ENCODE assay signal across 8 cellular contexts in genomic region chr17:4789951-4790704, GRCh38. TPM values are rescaled to one million over a fixed set of nuclear protein-coding genes. Genes with fewer than 3 reads are reported as not detected.
A peak's percentile ranks its signal among the peaks of the same experiment; 100 is the strongest.
DNase-seq lines count a peak whose midpoint lies in the region; ATAC-seq and TF ChIP-seq lines count a peak whose summit lies in the region.

No MANE protein-coding gene starts in this region.

- H3K27me3 ChIP-seq in neutrophil: peaks cover 87% of the 10 kb centered on the region
- H3K27me3 ChIP-seq in subcutaneous abdominal adipose tissue (ENCODE audit: control insufficient read depth in 5 of 5, insufficient read depth in 4 of 5, low read length in 5 of 5): peaks cover 5 to 13% (median 10%) of the 10 kb centered on the region in 5 donors

- peak overlapping the region in 4 of 5 donors; percentile 78 to 83 (median 81) for H3K9ac ChIP-seq in subcutaneous abdominal adipose tissue (ENCODE audit: low read length in 5 of 5)

- peak; percentile 66 for DNase-seq in DMS79 treated with DMSO at 0.1 percent for 48 hours (lab: John Stamatoyannopoulos, UW)
- DNase-seq in Jurkat, Clone E6-1 (ENCODE audit: low read depth, low spot score): peak; percentile 69
- peak; percentile 83 to 90 for DNase-seq in SHP77 (lab: John Stamatoyannopoulos, UW)
- DNase-seq in activated gamma-delta T cell treated with anti-CD3 and anti-CD28 coated beads, Interleukin-2, amount 50 U/mL, for 16 hours (ENCODE audit: low read depth): peak; percentile 59
- peak; percentile 74 for DNase-seq in foreskin melanocyte

- H3K9me3 ChIP-seq in neutrophil: no peaks in the 10 kb centered on the region
- H3K9me3 ChIP-seq in subcutaneous abdominal adipose tissue (ENCODE audit: control insufficient read depth in 5 of 5, low read length in 5 of 5): no peaks in the 10 kb centered on the region

- H3K27ac ChIP-seq in neutrophil: peak overlapping the region; percentile 90
- H3K27ac ChIP-seq in subcutaneous abdominal adipose tissue (ENCODE audit: low read depth, low read length): peak overlapping the region; percentile 63

- H3K36me3 ChIP-seq in neutrophil (no peaks in the 10 kb centered on the region), subcutaneous abdominal adipose tissue (ENCODE audit: control insufficient read depth in 5 of 5, insufficient read depth in 5 of 5, low read length in 5 of 5) (no peaks in the 10 kb centered on the region)

- H3K4me1 ChIP-seq in neutrophil (ENCODE audit: control insufficient read depth in 1 of 2, insufficient read depth in 1 of 2, low read depth in 1 of 2, low read length in 1 of 2): peaks cover 24 to 34% of the 10 kb centered on the region in 2 experiments
- peaks cover 7 to 53% (median 47%) of the 10 kb centered on the region in 5 donors for H3K4me1 ChIP-seq in subcutaneous abdominal adipose tissue (ENCODE audit: control insufficient read depth in 5 of 5, insufficient read depth in 5 of 5, low read length in 5 of 5)

- peak; percentile 80 for ATAC-seq in GM21529 (IDR thresholded peaks at IDR 0.05; ENCODE audit: unreplicated experiment)

- peak overlapping the region; percentile 66 for H3K4me3 ChIP-seq in Jurkat, Clone E6-1 (ENCODE audit: low read length)
- H3K4me3 ChIP-seq in neutrophil (ENCODE audit: low read depth in 1 of 2, low read length in 1 of 2): peak overlapping the region; percentile 79 to 84
- H3K4me3 ChIP-seq in subcutaneous abdominal adipose tissue (ENCODE audit: low read depth in 1 of 5, low read length in 5 of 5): peak overlapping the region; percentile 57 to 89 (median 77)

- TF ChIP-seq CTCF in neutrophil (IDR thresholded peaks at IDR 0.05): peak; percentile 92

RNA-seq across cellular contexts. Expression of gene GLTPD2, which starts 1.4 kb away (rescaled TPM):
- not detected for polyA plus RNA-seq in Jurkat, Clone E6-1 (2012; ENCODE audit: insufficient read depth, insufficient read length)

RNA-seq across cellular contexts. Expression of gene VMO1, which starts 4.0 kb away (rescaled TPM):
- not detected for polyA plus RNA-seq in Jurkat, Clone E6-1 (2012; ENCODE audit: insufficient read depth, insufficient read length)

RNA-seq across cellular contexts. Expression of gene PSMB6, which starts 5.8 kb away (rescaled TPM):
- 352 TPM for polyA plus RNA-seq in Jurkat, Clone E6-1 (2012; ENCODE audit: insufficient read depth, insufficient read length)

RNA-seq across cellular contexts. Expression of gene PLD2, which starts 16.8 kb away (rescaled TPM):
- polyA plus RNA-seq in Jurkat, Clone E6-1 (2012; ENCODE audit: insufficient read depth, insufficient read length): 18.2 TPM

Comparison
In these comparisons a context has a peak if more than half of its experiments do, and no peak if none do; other contexts are left out.
1. Peak in every context shown above with its lines: DNase-seq, ATAC-seq, H3K4me3 ChIP-seq and H3K27ac ChIP-seq.